8 cellular contexts compared by ENCODE assay signal in genomic region chr4:140243345-140243753, GRCh38.
DNase-seq lines count a peak whose midpoint lies in the region; ATAC-seq and TF ChIP-seq lines count a peak whose summit lies in the region.

No MANE protein-coding gene starts in this region.

- H2BK120ac ChIP-seq in IMR-90 (ENCODE audit: low read depth, low read length), result no peak overlapping the region

- H4K20me1 ChIP-seq in IMR-90 (ENCODE audit: insufficient read depth, low read length) (no peaks in the 10 kb centered on the region), OCI-LY1 (ENCODE audit: insufficient read depth, low read length) (no peaks in the 10 kb centered on the region)

- no peak for TF ChIP-seq RAD21 in IMR-90 (IDR thresholded peaks at IDR 0.05; ENCODE audit: low read length)

- no peak overlapping the region for H2AK9ac ChIP-seq in IMR-90 (replicated peaks; ENCODE audit: low read depth, low read length, poor library complexity)

- H3K9me3 ChIP-seq in IMR-90 (ENCODE audit: control insufficient read depth, insufficient read depth, low read length) (no peaks in the 10 kb centered on the region), OCI-LY1 (ENCODE audit: low read length) (no peaks in the 10 kb centered on the region)

- H4K91ac ChIP-seq in IMR-90 (ENCODE audit: insufficient read depth, low read depth, low read length), result no peak overlapping the region

- CTCF ChIA-PET in IMR-90 (lab: Yijun Ruan, JAX), result interaction anchor here (0.6 to 2.1 kb wide), 4 partner anchors 10 to 358 kb away, joined by 3 to 5 read pairs (median 4); no protein-coding TSS in a partner anchor

- no peak overlapping the region for H3K4me2 ChIP-seq in IMR-90 (ENCODE audit: low read depth, low read length)
- H3K4me2 ChIP-seq in OCI-LY1 (ENCODE audit: low read length), result peak overlapping the region; percentile 19

- H4K5ac ChIP-seq in IMR-90 (ENCODE audit: low read depth, low read length), result peak overlapping the region; percentile 20

- H3K14ac ChIP-seq in IMR-90 (replicated peaks; ENCODE audit: low read depth, low read length), result 0 out of 2 replicates have a peak overlapping the region, but pooled peaks have one; percentile 36

- intact Hi-C loops in IMR-90 (cut with micrococcal nuclease), result no loop called here

- POLR2A ChIA-PET in IMR-90 (lab: Charles Lee; ENCODE audit: unreplicated experiment), result no interaction called here

- peaks cover 13% of the 10 kb centered on the region for H3K9me1 ChIP-seq in IMR-90 (ENCODE audit: insufficient read depth, low read length)

- H3K9me2 ChIP-seq in OCI-LY1 (ENCODE audit: low read depth, low read length), result no peaks in the 10 kb centered on the region

- H2BK20ac ChIP-seq in IMR-90 (ENCODE audit: low read depth, low read length), result no peak overlapping the region

- no peaks in the 10 kb centered on the region for H3F3A ChIP-seq in OCI-LY1 (ENCODE audit: insufficient read depth, low read length)

- TF ChIP-seq POLR2A in IMR-90 (IDR thresholded peaks at IDR 0.05; ENCODE audit: low read depth, low read length), result no peak

- peak overlapping the region in 1 of 2 experiments; percentile 31; a peak in 1 of 4 replicates for H4K8ac ChIP-seq in IMR-90 (ENCODE audit: low read depth in 2 of 2, low read length in 2 of 2)

- H3K4me3 ChIP-seq in IMR-90 (ENCODE audit: insufficient read depth, low read depth, low read length) (no peak overlapping the region), OCI-LY1 (ENCODE audit: low read depth, low read length, poor library complexity, severe bottlenecking) (peak overlapping the region; percentile 34)

- H3K4me1 ChIP-seq in IMR-90 (ENCODE audit: control insufficient read depth, insufficient read depth, low read length) (peaks cover 6% of the 10 kb centered on the region), OCI-LY1 (ENCODE audit: insufficient read depth, low read length, severe bottlenecking) (peaks cover 44% of the 10 kb centered on the region)

- H2AFZ ChIP-seq in IMR-90 (replicated peaks; ENCODE audit: low read length, poor library complexity) (peak overlapping the region; percentile 76), OCI-LY1 (ENCODE audit: low read length) (no peak overlapping the region)

- H2BK5ac ChIP-seq in IMR-90 (ENCODE audit: low read depth, low read length, poor library complexity, severe bottlenecking), result no peak overlapping the region

- no CpG with 5 or more reads among the region's 6 CpGs for WGBS in IMR-90 (ENCODE audit: extremely low coverage in 2 of 2, insufficient read length in 1 of 2), 2 experiments

- in situ Hi-C loops in IMR-90 (cut with MboI; ENCODE audit: low sequenced_read_pairs), result no loop called here

- no peaks in the 10 kb centered on the region for H3K79me1 ChIP-seq in IMR-90 (ENCODE audit: low read depth in 1 of 2, low read length in 2 of 2)

- dilution Hi-C loops in IMR-90 (cut with HindIII; ENCODE audit: low sequenced_read_pairs, unreplicated experiment), result no loop called here

- no peak overlapping the region for H3K4ac ChIP-seq in IMR-90 (ENCODE audit: low read depth, low read length)

- H3K36me3 ChIP-seq in IMR-90 (ENCODE audit: control insufficient read depth, insufficient read depth, low read length) (no peaks in the 10 kb centered on the region), OCI-LY1 (ENCODE audit: insufficient read depth, low read length) (no peaks in the 10 kb centered on the region)

- H3K9ac ChIP-seq in IMR-90 (ENCODE audit: low read depth, low read length) (no peak overlapping the region), OCI-LY1 (ENCODE audit: low read length) (no peak overlapping the region; the same call in 1 of the 2 replicates)

- TF ChIP-seq CTCF in IMR-90 (conservative IDR thresholded peaks at IDR 0.05; ENCODE audit: low read depth, low read length) (no peak), OCI-LY1 (IDR thresholded peaks at IDR 0.05; ENCODE audit: low read length) (no peak)

- H2BK15ac ChIP-seq in IMR-90 (ENCODE audit: low read depth, low read length), result no peak overlapping the region

- no peaks in the 10 kb centered on the region for H3K27me3 ChIP-seq in IMR-90 (ENCODE audit: control insufficient read depth, insufficient read depth, low read length)
- H3K27me3 ChIP-seq in OCI-LY1 (ENCODE audit: insufficient read depth, low read length), result no peaks in the 10 kb centered on the region

- DNase-seq in activated CD8-positive, alpha-beta memory T cell treated with anti-CD3 and anti-CD28 coated beads for 24 hours, result peak; percentile 67
- DNase-seq in activated CD8-positive, alpha-beta memory T cell treated with anti-CD3 and anti-CD28 coated beads, Interleukin-2, amount 50 U/mL, for 4 hours, result no peak
- DNase-seq in IMR-90, result no peak
- peak; percentile 58 for DNase-seq in kidney tubule cell (ENCODE audit: low spot score)
- DNase-seq in ecto neural progenitor cell (ENCODE audit: low spot score), result no peak
- no peak for DNase-seq in HPDE6-E6E7 (ENCODE audit: extremely low spot score)

- ATAC-seq in GM21529 (IDR thresholded peaks at IDR 0.05; ENCODE audit: unreplicated experiment), result peak; percentile 91
- ATAC-seq in IMR-90 (ENCODE audit: low read depth), result no peak

- no TSS peak for BruUV-seq in IMR-90 (replicated peaks; lab: Mats Ljungman, UMichigan)

- H3K18ac ChIP-seq in IMR-90 (ENCODE audit: low read depth, low read length), result no peak overlapping the region

- no peaks in the 10 kb centered on the region for H3K79me2 ChIP-seq in OCI-LY1 (ENCODE audit: insufficient read depth, low read length)

- no peak overlapping the region for H3K56ac ChIP-seq in IMR-90 (ENCODE audit: extremely low read depth, insufficient read depth, low read length)

- H3K27ac ChIP-seq in IMR-90 (ENCODE audit: insufficient read depth, low read length) (no peak overlapping the region), OCI-LY1 (ENCODE audit: low read depth, low read length, poor library complexity, severe bottlenecking) (peak overlapping the region; percentile 33)

- 0 out of 2 replicates have a peak overlapping the region, but pooled peaks have one; percentile 10 for H3K23ac ChIP-seq in IMR-90 (ENCODE audit: low read depth, low read length)

- no peak overlapping the region for H2AK5ac ChIP-seq in IMR-90 (ENCODE audit: low read depth, low read length)

TF ChIP-seq in IMR-90, 13 proteins besides CTCF, POLR2A, EP300 and RAD21:
- TF ChIP-seq CEBPB (IDR thresholded peaks at IDR 0.05; ENCODE audit: low read depth, low read length), result no peak
- no peak for TF ChIP-seq NFE2L2 (IDR thresholded peaks at IDR 0.05; ENCODE audit: low read depth, low read length)
- no peak for TF ChIP-seq FOS (IDR thresholded peaks at IDR 0.05; ENCODE audit: low read depth, low read length)
- no peak for TF ChIP-seq USF2 (IDR thresholded peaks at IDR 0.05; ENCODE audit: low read depth, low read length)
- TF ChIP-seq RFX5 (IDR thresholded peaks at IDR 0.05; ENCODE audit: low read depth, low read length), result no peak
- no peak for TF ChIP-seq BHLHE40 (IDR thresholded peaks at IDR 0.05; ENCODE audit: low read depth, low read length)
- no peak for TF ChIP-seq MXI1 (IDR thresholded peaks at IDR 0.05; ENCODE audit: borderline replicate concordance, low read depth, low read length)
- TF ChIP-seq SMC3 (IDR thresholded peaks at IDR 0.05; ENCODE audit: low read depth, low read length), result no peak

Comparison
In these comparisons a context has a peak if more than half of its experiments do, and no peak if none do; other contexts are left out.
1. DNase-seq: peak in activated CD8-positive, alpha-beta memory T cell treated with anti-CD3 and anti-CD28 coated beads for 24 hours (single experiment) and kidney tubule cell (single experiment); none in activated CD8-positive, alpha-beta memory T cell treated with anti-CD3 and anti-CD28 coated beads, Interleukin-2, amount 50 U/mL, for 4 hours (single experiment), IMR-90 (single experiment), ecto neural progenitor cell (single experiment) and HPDE6-E6E7 (single experiment).